In genomic region chr5:115420812-115421211, GRCh38 we compare ENCODE assay signal across 8 cellular contexts.
DNase-seq lines count a peak whose midpoint lies in the region; ATAC-seq, FAIRE-seq and TF ChIP-seq lines count a peak whose summit lies in the region.
"Not testable (repeated sequence)": the region's sequence is repeated elsewhere in the genome, so short reads cannot be mapped to it uniquely, and the experiment has no call there.

No MANE protein-coding gene starts in this region.

- not testable (repeated sequence) for H3K27me3 ChIP-seq in H1 (replicated peaks in 1 of 4; ENCODE audit: control insufficient read depth in 3 of 4, extremely low read depth in 1 of 4, insufficient read depth in 3 of 4, low read length in 3 of 4)

- not testable (repeated sequence) for TF ChIP-seq RAD21 in A549 (conservative IDR thresholded peaks at IDR 0.05 in 1 of 2, IDR thresholded peaks at IDR 0.05 in 1 of 2); H1 (IDR thresholded peaks at IDR 0.05 in 1 of 2, conservative IDR thresholded peaks at IDR 0.05 in 1 of 2; ENCODE audit: low read depth in 2 of 2, low read length in 2 of 2)

- H4K91ac ChIP-seq in H1 (replicated peaks; ENCODE audit: insufficient read length, low read length) = not testable (repeated sequence)

- H2AFZ ChIP-seq in H1 (ENCODE audit: low read length) = not testable (repeated sequence)

- H3K9me3 ChIP-seq in A549; H1 (ENCODE audit: insufficient read depth in 2 of 2, low read depth in 1 of 2, low read length in 1 of 2): not testable (repeated sequence)

- not testable (repeated sequence) for H4K5ac ChIP-seq in H1 (ENCODE audit: insufficient read length, low read depth, low read length)

- H3K23me2 ChIP-seq in H1 (ENCODE audit: low read depth, low read length) = not testable (repeated sequence)

- not testable (repeated sequence) for H4K20me1 ChIP-seq in H1 (replicated peaks in 1 of 2; ENCODE audit: control insufficient read depth in 1 of 2, insufficient read depth in 2 of 2, low read length in 2 of 2)

- CTCF ChIA-PET in A549 (lab: Yijun Ruan, JAX) = interaction anchor here (1.4 kb wide), 1 partner anchor 111 kb away, joined by 6 read pairs; no protein-coding TSS in a partner anchor
- CTCF ChIA-PET in H1 (lab: Charles Lee; ENCODE audit: partially characterized antibody) = not testable (repeated sequence)

- H2BK12ac ChIP-seq in H1 (ENCODE audit: low read depth, low read length) = not testable (repeated sequence)

- not testable (repeated sequence) for H3K36me3 ChIP-seq in H1 (ENCODE audit: control insufficient read depth in 2 of 4, insufficient read depth in 4 of 4, low read length in 3 of 4)

- peak; percentile 88 for FAIRE-seq in A549 (lab: Jason Lieb, UNC)
- peak; percentile 39 for FAIRE-seq in H1 (lab: Jason Lieb, UNC)

- H3K4me2 ChIP-seq in A549; H1 (ENCODE audit: insufficient read depth in 1 of 2, low read depth in 2 of 2, low read length in 2 of 2): not testable (repeated sequence)

- not testable (repeated sequence) for H2BK120ac ChIP-seq in H1 (replicated peaks; ENCODE audit: low read depth, low read length)

- H3K14ac ChIP-seq in H1 (ENCODE audit: insufficient read length) = not testable (repeated sequence)

- H3K79me1 ChIP-seq in H1 (ENCODE audit: low read depth, low read length) = not testable (repeated sequence)

- TF ChIP-seq EP300 in A549 (IDR thresholded peaks at IDR 0.05); H1 (IDR thresholded peaks at IDR 0.05; ENCODE audit: borderline replicate concordance in 1 of 2, low read depth in 2 of 2, low read length in 2 of 2): not testable (repeated sequence)

- H3K9ac ChIP-seq in H1 (replicated peaks in 1 of 4; ENCODE audit: extremely low read depth in 1 of 4, low read depth in 3 of 4, low read length in 3 of 4) = not testable (repeated sequence)

- H3K4ac ChIP-seq in H1 (replicated peaks; ENCODE audit: insufficient read length, low read depth, low read length) = not testable (repeated sequence)

- not testable (repeated sequence) for H4K8ac ChIP-seq in H1 (ENCODE audit: extremely low read depth, insufficient read depth, low read length)

- not testable (repeated sequence) for TF ChIP-seq CTCF in A549 (IDR thresholded peaks at IDR 0.05); H1 (IDR thresholded peaks at IDR 0.05; ENCODE audit: control extremely low read depth in 1 of 3, insufficient read depth in 1 of 3, low read depth in 1 of 3, low read length in 3 of 3)

- H3K27ac ChIP-seq in A549; H1 (ENCODE audit: low read depth, low read length): not testable (repeated sequence)

- TF ChIP-seq POLR2A in A549 (IDR thresholded peaks at IDR 0.05; ENCODE audit: low read length); H1 (IDR thresholded peaks at IDR 0.05; ENCODE audit: control extremely low read depth in 1 of 2, low read depth in 2 of 2, low read length in 2 of 2): not testable (repeated sequence)

- not testable (repeated sequence) for DNase-seq in A549 (ENCODE audit: low read depth in 1 of 2, low spot score in 1 of 2); H1 (ENCODE audit: low read depth in 1 of 2, low spot score in 2 of 2)

- H2BK5ac ChIP-seq in H1 (ENCODE audit: low read depth, low read length) = not testable (repeated sequence)

- WGBS in A549 (ENCODE audit: missing lambda C conversion rate) = 100% methylated on average over 2 of the region's 3 CpGs
- WGBS in H1 (ENCODE audit: extremely low coverage in 1 of 2, insufficient coverage in 1 of 2, insufficient read length in 1 of 2, insufficient replicate concordance in 2 of 2, low coverage in 1 of 2, low lambda C conversion rate in 2 of 2, missing lambda C conversion rate in 1 of 2), 2 experiments = no CpG with 5 or more reads among the region's 3 CpGs

- not testable (repeated sequence) for ATAC-seq in A549
- ATAC-seq in GM18502 (IDR thresholded peaks at IDR 0.05; ENCODE audit: poor library complexity, unreplicated experiment) (peak; percentile 76), GM18867 (IDR thresholded peaks at IDR 0.05; ENCODE audit: unreplicated experiment) (peak; percentile 73), GM19395 (IDR thresholded peaks at IDR 0.05; ENCODE audit: unreplicated experiment) (peak; percentile 88), GM21576 (IDR thresholded peaks at IDR 0.05; ENCODE audit: unreplicated experiment) (peak; percentile 72), HG03066 (IDR thresholded peaks at IDR 0.05; ENCODE audit: low read depth, unreplicated experiment) (peak; percentile 55), HG03439 (IDR thresholded peaks at IDR 0.05; ENCODE audit: unreplicated experiment) (peak; percentile 74)

- peaks cover 26% of the 10 kb centered on the region; the same call in 2 of the 3 replicates for H3K4me1 ChIP-seq in A549
- not testable (repeated sequence) for H3K4me1 ChIP-seq in H1 (replicated peaks in 1 of 4; ENCODE audit: control insufficient read depth in 3 of 4, insufficient read depth in 4 of 4, low read length in 3 of 4)

- not testable (repeated sequence) for H3K79me2 ChIP-seq in H1 (ENCODE audit: control insufficient read depth in 1 of 2, insufficient read depth in 2 of 2, low read length in 2 of 2)

- not testable (repeated sequence) for H3K4me3 ChIP-seq in A549; H1 (ENCODE audit: extremely low read depth in 1 of 4, insufficient read depth in 2 of 4, low read depth in 3 of 4, low read length in 4 of 4)

- not testable (repeated sequence) for H3K18ac ChIP-seq in H1 (ENCODE audit: extremely low read depth, low read length)

- POLR2A ChIA-PET in A549 (lab: Yijun Ruan, JAX) = interaction anchor here (1.2 kb wide), 1 partner anchor 123 kb away, joined by 3 read pairs; no protein-coding TSS in a partner anchor
- POLR2A ChIA-PET in H1 (lab: Charles Lee; ENCODE audit: partially characterized antibody) = not testable (repeated sequence)

- not testable (repeated sequence) for H3K23ac ChIP-seq in H1 (ENCODE audit: insufficient read length)

- H2BK20ac ChIP-seq in H1 (ENCODE audit: low read length) = not testable (repeated sequence)

- not testable (repeated sequence) for H2AK5ac ChIP-seq in H1 (ENCODE audit: low read depth, low read length)

- H3K56ac ChIP-seq in H1 (replicated peaks; ENCODE audit: insufficient read length, low read depth, low read length) = not testable (repeated sequence)

- H2BK15ac ChIP-seq in H1 (ENCODE audit: low read length) = not testable (repeated sequence)
